ENCODE assay signal across 17 cellular contexts in genomic region chr4:183729069-183729406, GRCh38.
A peak's percentile ranks its signal among the peaks of the same experiment; 100 is the strongest.
DNase-seq lines count a peak whose midpoint lies in the region; ATAC-seq and TF ChIP-seq lines count a peak whose summit lies in the region.
"Had no signal": no experiment of that assay in that cellular context is flagged by ENCODE, and none has a peak within 500 bp of the region (broad histone marks: within the 10 kb centered on the region; RNA-seq: fewer than 3 reads in every experiment).

No MANE protein-coding gene starts in this region.

- intact Hi-C loops in left lung (cut with DNase I), result no loop called here

- no peak for TF ChIP-seq CTCF in left lung (IDR thresholded peaks at IDR 0.05)

- DNase-seq in NCI-H748 (lab: John Stamatoyannopoulos, UW; ENCODE audit: unreplicated experiment), result peak; percentile 2
- DNase-seq in NCI-H748 treated with DMSO at 0.1 percent for 48 hours (lab: John Stamatoyannopoulos, UW), result no peak
- DNase-seq in NCI-H2029 treated with DMSO at 0.1 percent for 48 hours (lab: John Stamatoyannopoulos, UW), result peak; percentile 39
- peak; percentile 55 for DNase-seq in NCI-H510A treated with DMSO at 0.1 percent for 48 hours (lab: John Stamatoyannopoulos, UW)
- no peak for DNase-seq in left lung
- DNase-seq in RKO (ENCODE audit: low spot score), result no peak
- no peak for DNase-seq in SW480 (ENCODE audit: low spot score)
- DNase-seq: BE2C; CD4-positive, alpha-beta memory T cell; COR-L47; DMS153; H7 had no signal

- no peaks in the 10 kb centered on the region for H3K36me3 ChIP-seq in left lung
- H3K36me3 ChIP-seq: BE2C had no signal

- ATAC-seq in left lung, result peak; percentile 51
- ATAC-seq: GM23338 had no signal

- H3K4me1 ChIP-seq in left lung, result no peaks in the 10 kb centered on the region
- H3K4me1 ChIP-seq: A549, BE2C had no signal

- peaks cover 0 to 2% of the 10 kb centered on the region in 2 donors for H3K9me3 ChIP-seq in left lung
- H3K9me3 ChIP-seq: A549, BE2C had no signal

- H3K27ac ChIP-seq in left lung, result no peak overlapping the region
- H3K27ac ChIP-seq: A549, C4-2B, HL-60 had no signal

- H3K27me3 ChIP-seq in left lung, result no peaks in the 10 kb centered on the region
- H3K27me3 ChIP-seq: BE2C had no signal

- H3K4me3 ChIP-seq in left lung, result no peak overlapping the region
- H3K4me3 ChIP-seq: A549, GM12878, GM23338 had no signal

Comparison
In these comparisons a context has a peak if more than half of its experiments do, and no peak if none do; other contexts are left out.
1. DNase-seq: peak in NCI-H748 (single experiment), NCI-H2029 treated with DMSO at 0.1 percent for 48 hours (single experiment) and NCI-H510A treated with DMSO at 0.1 percent for 48 hours (single experiment); none in NCI-H748 treated with DMSO at 0.1 percent for 48 hours (single experiment), left lung (0 of 2), RKO (single experiment) and SW480 (single experiment).